In genomic region chr6:33392168-33392947, GRCh38 we compare ENCODE assay signal across 8 cellular contexts. TPM values are rescaled to one million over a fixed set of nuclear protein-coding genes. Genes with fewer than 3 reads are reported as not detected.
A peak's percentile ranks its signal among the peaks of the same experiment; 100 is the strongest.
DNase-seq lines count a peak whose midpoint lies in the region; ATAC-seq lines count a peak whose summit lies in the region.

No MANE protein-coding gene starts in this region.

- peak overlapping the region; percentile 95 for H3K27ac Mint-ChIP-seq in activated CD8-positive, alpha-beta memory T cell treated with anti-CD3 and anti-CD28 coated beads, Interleukin-2, amount 10 ng/mL, durations not matched to agents 7 days and 5 days
- peak overlapping the region; percentile 88 for H3K27ac Mint-ChIP-seq in memory B cell

- no peak overlapping the region for H2AFZ ChIP-seq in Karpas-422 (ENCODE audit: low read length)

- no peak for DNase-seq in activated CD8-positive, alpha-beta memory T cell treated with anti-CD3 and anti-CD28 coated beads, Interleukin-2, amount 10 ng/mL, durations not matched to agents 7 days and 5 days
- DNase-seq in activated CD8-positive, alpha-beta memory T cell treated with anti-CD3 and anti-CD28 coated beads, Interleukin-2, amount 50 U/mL, for 48 hours: no peak
- DNase-seq in Karpas-422 (peak; percentile 69), astrocyte of the hippocampus (ENCODE audit: low read depth, low spot score) (peak; percentile 34), memory B cell (ENCODE audit: low spot score in 2 of 2) (no peak), germinal center (ENCODE audit: low spot score) (no peak), RPMI8226 (no peak)

- peaks cover 13% of the 10 kb centered on the region; the same call in 1 of the 2 replicates for H3K36me3 ChIP-seq in Karpas-422 (ENCODE audit: insufficient read depth, low read length)

- peak overlapping the region; percentile 89 for H3K9ac ChIP-seq in Karpas-422 (ENCODE audit: low read length)

- H3K4me1 Mint-ChIP-seq in activated CD8-positive, alpha-beta memory T cell treated with anti-CD3 and anti-CD28 coated beads, Interleukin-2, amount 10 ng/mL, durations not matched to agents 7 days and 5 days: peaks cover 44% of the 10 kb centered on the region
- peaks cover 15% of the 10 kb centered on the region for H3K4me1 Mint-ChIP-seq in memory B cell

- H3K9me3 ChIP-seq in Karpas-422 (ENCODE audit: low read length): no peaks in the 10 kb centered on the region

- no peaks in the 10 kb centered on the region for H3K9me2 ChIP-seq in Karpas-422 (replicated peaks; ENCODE audit: insufficient read depth, low read length)

- no peaks in the 10 kb centered on the region for H4K20me1 ChIP-seq in Karpas-422 (ENCODE audit: insufficient read depth, low read depth, low read length)

- peak; percentile 17 for ATAC-seq in activated CD8-positive, alpha-beta memory T cell treated with anti-CD3 and anti-CD28 coated beads, Interleukin-2, amount 10 ng/mL, durations not matched to agents 7 days and 5 days
- ATAC-seq in memory B cell (ENCODE audit: low read depth): no peak
- ATAC-seq in GM21423 (IDR thresholded peaks at IDR 0.05; ENCODE audit: unreplicated experiment): no peak

- no peaks in the 10 kb centered on the region for H3K9me3 Mint-ChIP-seq in activated CD8-positive, alpha-beta memory T cell treated with anti-CD3 and anti-CD28 coated beads, Interleukin-2, amount 10 ng/mL, durations not matched to agents 7 days and 5 days (ENCODE audit: low read depth)
- H3K9me3 Mint-ChIP-seq in memory B cell: no peaks in the 10 kb centered on the region

- no peaks in the 10 kb centered on the region for H3K27me3 ChIP-seq in Karpas-422 (ENCODE audit: low read length)

- peak overlapping the region; percentile 99 for H3K4me3 Mint-ChIP-seq in activated CD8-positive, alpha-beta memory T cell treated with anti-CD3 and anti-CD28 coated beads, Interleukin-2, amount 10 ng/mL, durations not matched to agents 7 days and 5 days
- H3K4me3 Mint-ChIP-seq in memory B cell: peak overlapping the region; percentile 80

- peaks cover 53% of the 10 kb centered on the region for H3K79me2 ChIP-seq in Karpas-422 (ENCODE audit: low read length)

- peaks cover 39% of the 10 kb centered on the region for H3K4me1 ChIP-seq in Karpas-422 (ENCODE audit: low read length)

- peak overlapping the region; percentile 80 for H3K4me2 ChIP-seq in Karpas-422 (ENCODE audit: low read depth, low read length, poor library complexity, severe bottlenecking)

- H3K27ac ChIP-seq in Karpas-422 (ENCODE audit: low read length): peak overlapping the region; percentile 79

- H3K36me3 Mint-ChIP-seq in activated CD8-positive, alpha-beta memory T cell treated with anti-CD3 and anti-CD28 coated beads, Interleukin-2, amount 10 ng/mL, durations not matched to agents 7 days and 5 days: peaks cover 29% of the 10 kb centered on the region
- no peaks in the 10 kb centered on the region for H3K36me3 Mint-ChIP-seq in memory B cell

- CTCF ChIA-PET in activated CD8-positive, alpha-beta memory T cell treated with anti-CD3 and anti-CD28 coated beads, Interleukin-2, amount 10 ng/mL, durations not matched to agents 7 days and 5 days (lab: Charles Lee): interaction anchor here (1.0 to 1.4 kb wide), 5 partner anchors 17 to 48 kb away, joined by 3 to 4 read pairs (median 3); partner anchors contain the start of gene CUTA

- peak overlapping the region; percentile 84 for H3K4me3 ChIP-seq in Karpas-422 (ENCODE audit: low read length)

- H3K27me3 Mint-ChIP-seq in activated CD8-positive, alpha-beta memory T cell treated with anti-CD3 and anti-CD28 coated beads, Interleukin-2, amount 10 ng/mL, durations not matched to agents 7 days and 5 days: no peaks in the 10 kb centered on the region
- peaks cover 6% of the 10 kb centered on the region for H3K27me3 Mint-ChIP-seq in memory B cell

RNA-seq across cellular contexts. Expression of gene KIFC1, which starts 0.7 kb away (rescaled TPM):
- total RNA-seq in activated CD8-positive, alpha-beta memory T cell treated with anti-CD3 and anti-CD28 coated beads, Interleukin-2, amount 10 ng/mL, durations not matched to agents 7 days and 5 days: 100 to 1,000 TPM; 133 to 187 TPM
- total RNA-seq in Karpas-422 (2014; rRNA removed; shearing (Covaris generic); ENCODE audit: low replicate concordance): 37.8 and 42.8 TPM in 2 replicates

RNA-seq across cellular contexts. Expression of gene PHF1, which starts 18.5 kb away (rescaled TPM):
- total RNA-seq in activated CD8-positive, alpha-beta memory T cell treated with anti-CD3 and anti-CD28 coated beads, Interleukin-2, amount 10 ng/mL, durations not matched to agents 7 days and 5 days: 10 to 100 TPM; 26.1 to 36.0 TPM
- total RNA-seq in Karpas-422 (2014; rRNA removed; shearing (Covaris generic); ENCODE audit: low replicate concordance): 32.6 and 66.6 TPM in 2 replicates

RNA-seq across cellular contexts. Expression of gene CUTA, which starts 25.5 kb away (rescaled TPM):
- total RNA-seq in activated CD8-positive, alpha-beta memory T cell treated with anti-CD3 and anti-CD28 coated beads, Interleukin-2, amount 10 ng/mL, durations not matched to agents 7 days and 5 days: 100 to 1,000 TPM; 196 to 197 TPM
- total RNA-seq in Karpas-422 (2014; rRNA removed; shearing (Covaris generic); ENCODE audit: low replicate concordance): 223 and 260 TPM in 2 replicates

RNA-seq across cellular contexts. Expression of gene SYNGAP1, which starts 27.5 kb away (rescaled TPM):
- total RNA-seq in activated CD8-positive, alpha-beta memory T cell treated with anti-CD3 and anti-CD28 coated beads, Interleukin-2, amount 10 ng/mL, durations not matched to agents 7 days and 5 days: 10 to 100 TPM; 24.1 to 39.8 TPM
- 16.3 and 16.7 TPM in 2 replicates for total RNA-seq in Karpas-422 (2014; rRNA removed; shearing (Covaris generic); ENCODE audit: low replicate concordance)

Comparison
In these comparisons a context has a peak if more than half of its experiments do, and no peak if none do; other contexts are left out.
1. DNase-seq: peak in Karpas-422 (single experiment) and astrocyte of the hippocampus (single experiment); none in activated CD8-positive, alpha-beta memory T cell treated with anti-CD3 and anti-CD28 coated beads, Interleukin-2, amount 10 ng/mL, durations not matched to agents 7 days and 5 days (single experiment), activated CD8-positive, alpha-beta memory T cell treated with anti-CD3 and anti-CD28 coated beads, Interleukin-2, amount 50 U/mL, for 48 hours (single experiment), memory B cell (0 of 2), germinal center (single experiment) and RPMI8226 (single experiment).